Comparison of ENCODE assay signal across 19 cellular contexts in the genomic region with DNA sequence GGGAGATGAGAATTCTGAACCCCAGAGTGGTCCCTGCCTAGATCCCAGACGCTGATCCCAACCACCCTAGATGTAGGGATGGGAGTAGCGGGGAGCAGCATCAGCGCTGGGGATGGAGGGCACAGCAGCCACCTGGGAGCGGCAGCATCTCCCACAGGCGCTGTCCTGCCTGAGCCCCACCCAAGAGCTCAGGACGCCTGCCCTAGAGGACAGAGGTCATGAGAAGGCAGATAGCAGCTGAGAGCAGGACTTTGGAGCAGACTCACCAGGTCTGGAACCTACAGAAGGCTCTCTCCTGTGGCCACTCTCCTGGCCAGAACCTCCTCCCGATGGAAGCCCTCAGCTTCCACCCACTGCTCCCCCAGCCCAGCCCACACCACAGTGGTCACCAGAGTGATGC. TPM values are rescaled to one million over a fixed set of nuclear protein-coding genes. Genes with fewer than 3 reads are reported as not detected.
DNase-seq lines count a peak whose midpoint lies in the region; ATAC-seq and TF ChIP-seq lines count a peak whose summit lies in the region.
"Had no signal": no experiment of that assay in that cellular context is flagged by ENCODE, and none has a peak within 500 bp of the region (broad histone marks: within the 10 kb centered on the region; RNA-seq: fewer than 3 reads in every experiment).

No MANE protein-coding gene starts in this region.

- 88 to 93% methylated on average over 7 of the region's 7 CpGs for WGBS in heart right ventricle, 2 donors
- no CpG with 5 or more reads among the region's 7 CpGs for WGBS in SK-N-SH (ENCODE audit: low lambda C conversion rate)

- no peak for TF ChIP-seq RAD21 in SK-N-SH (IDR thresholded peaks at IDR 0.05; ENCODE audit: low read length)

- H3K9me3 ChIP-seq in heart right ventricle (no peaks in the 10 kb centered on the region), muscle layer of colon (ENCODE audit: low read length) (no peaks in the 10 kb centered on the region), upper lobe of right lung (no peaks in the 10 kb centered on the region), SK-N-SH (no peaks in the 10 kb centered on the region)

- CTCF ChIA-PET in SK-N-SH (lab: Yijun Ruan, JAX) = interaction anchor here (0.6 to 1.1 kb wide), 3 partner anchors 21 to 34 kb away, joined by 3 read pairs; no protein-coding TSS in a partner anchor

- no peak overlapping the region for H3K4me3 Mint-ChIP-seq in endothelial cell (ENCODE audit: unreplicated experiment)
- H3K4me3 Mint-ChIP-seq: activated CD4-positive, alpha-beta T cell treated with anti-CD3 and anti-CD28 coated beads, Interleukin-2, amount 10 ng/mL, durations not matched to agents 24 days and 14 days; dendritic cell treated with granulocyte-macrophage colony-stimulating factor and Interleukin-4, amounts not matched to agents 40 ng/mL and 50 ng/mL, for 4 days; GM23338 had no signal

- H3K9me3 Mint-ChIP-seq in endothelial cell (ENCODE audit: unreplicated experiment) = no peaks in the 10 kb centered on the region
- H3K9me3 Mint-ChIP-seq: activated CD4-positive, alpha-beta T cell treated with anti-CD3 and anti-CD28 coated beads, Interleukin-2, amount 10 ng/mL, durations not matched to agents 24 days and 14 days; dendritic cell treated with granulocyte-macrophage colony-stimulating factor and Interleukin-4, amounts not matched to agents 40 ng/mL and 50 ng/mL, for 4 days; GM23338 had no signal

- no peak overlapping the region for H2AFZ ChIP-seq in SK-N-SH (ENCODE audit: low read depth)
- H2AFZ ChIP-seq: GM23338 had no signal

- H3K27me3 ChIP-seq in heart right ventricle (peaks cover 0 to under 1% (median 0%) of the 10 kb centered on the region in 7 donors), muscle layer of colon (ENCODE audit: control insufficient read depth in 1 of 2, insufficient read depth in 2 of 2, low read length in 2 of 2) (no peaks in the 10 kb centered on the region), upper lobe of right lung (no peaks in the 10 kb centered on the region), SK-N-SH (ENCODE audit: insufficient read depth) (no peaks in the 10 kb centered on the region)

- TF ChIP-seq CTCF in heart right ventricle (IDR thresholded peaks at IDR 0.05) (no peak), endothelial cell (IDR thresholded peaks at IDR 0.05; ENCODE audit: unreplicated experiment) (no peak), upper lobe of right lung (IDR thresholded peaks at IDR 0.05) (no peak), SK-N-SH (IDR thresholded peaks at IDR 0.05) (no peak)

- intact Hi-C loops in heart right ventricle (cut with DNase I) = loop anchor here in 1 of 10 donors (5.0 kb wide), 1 partner anchor 34 kb away; no protein-coding TSS in a partner anchor
- intact Hi-C loops in left cardiac atrium (cut with DNase I) = no loop called here
- intact Hi-C loops in upper lobe of right lung (cut with DNase I) = no loop called here

- H3F3A ChIP-seq in SK-N-SH (replicated peaks; ENCODE audit: insufficient read depth) = no peaks in the 10 kb centered on the region

- TF ChIP-seq EP300 in SK-N-SH (IDR thresholded peaks at IDR 0.05; ENCODE audit: borderline replicate concordance in 1 of 2, low read depth in 1 of 2, low read length in 1 of 2) = no peak

- H3K27me3 Mint-ChIP-seq in endothelial cell (ENCODE audit: unreplicated experiment) = peaks cover 10% of the 10 kb centered on the region

- peaks cover 40 to 100% (median 93%) of the 10 kb centered on the region in 9 donors for H3K4me1 ChIP-seq in heart right ventricle
- H3K4me1 ChIP-seq in muscle layer of colon (ENCODE audit: insufficient read depth, low read length) = peaks cover 91% of the 10 kb centered on the region
- peaks cover 51% of the 10 kb centered on the region for H3K4me1 ChIP-seq in upper lobe of right lung
- H3K4me1 ChIP-seq in SK-N-SH (ENCODE audit: control insufficient read depth in 1 of 2, insufficient read depth in 2 of 2, low read depth in 1 of 2, low read length in 1 of 2) = peaks cover 17 to 88% of the 10 kb centered on the region in 2 experiments; a peak in 3 of 4 replicates

- ATAC-seq in heart right ventricle (no peak), left cardiac atrium (no peak), upper lobe of right lung (no peak), HG03175 (IDR thresholded peaks at IDR 0.05; ENCODE audit: unreplicated experiment) (no peak), HG03108 (IDR thresholded peaks at IDR 0.05; ENCODE audit: unreplicated experiment) (no peak)
- ATAC-seq: GM23338 had no signal

- no peak overlapping the region for H3K4me3 ChIP-seq in heart right ventricle
- H3K4me3 ChIP-seq in muscle layer of colon (ENCODE audit: low read depth in 1 of 2, low read length in 2 of 2) = peak overlapping the region in 1 of 2 donors; percentile 1
- no peak overlapping the region for H3K4me3 ChIP-seq in upper lobe of right lung
- H3K4me3 ChIP-seq in SK-N-SH (ENCODE audit: low read depth in 2 of 2, low read length in 1 of 2) = no peak overlapping the region
- H3K4me3 ChIP-seq: GM23338 had no signal

- H3K4me1 Mint-ChIP-seq in endothelial cell (ENCODE audit: unreplicated experiment) = peaks cover 66% of the 10 kb centered on the region

- no peak overlapping the region for H3K4me2 ChIP-seq in SK-N-SH
- H3K4me2 ChIP-seq: GM23338 had no signal

- H3K36me3 ChIP-seq in heart right ventricle (no peaks in the 10 kb centered on the region), muscle layer of colon (ENCODE audit: insufficient read depth, low read length) (no peaks in the 10 kb centered on the region), upper lobe of right lung (no peaks in the 10 kb centered on the region), SK-N-SH (replicated peaks in 1 of 2; ENCODE audit: control insufficient read depth in 1 of 2, insufficient read depth in 2 of 2, low read length in 1 of 2) (no peaks in the 10 kb centered on the region)

- H3K79me2 ChIP-seq in SK-N-SH (ENCODE audit: insufficient read depth) = peaks cover 96% of the 10 kb centered on the region

- no peaks in the 10 kb centered on the region for H3K9me2 ChIP-seq in SK-N-SH

- peak overlapping the region; percentile 94 for H3K27ac Mint-ChIP-seq in endothelial cell (ENCODE audit: unreplicated experiment)
- H3K27ac Mint-ChIP-seq: activated CD4-positive, alpha-beta T cell treated with anti-CD3 and anti-CD28 coated beads, Interleukin-2, amount 10 ng/mL, durations not matched to agents 24 days and 14 days; dendritic cell treated with granulocyte-macrophage colony-stimulating factor and Interleukin-4, amounts not matched to agents 40 ng/mL and 50 ng/mL, for 4 days had no signal

- peaks cover 61% of the 10 kb centered on the region for H4K20me1 ChIP-seq in SK-N-SH (ENCODE audit: insufficient read depth)

- peak overlapping the region; percentile 10 for H3K9ac ChIP-seq in muscle layer of colon (ENCODE audit: low read length)
- H3K9ac ChIP-seq in SK-N-SH = no peak overlapping the region

- H3K27ac ChIP-seq in heart right ventricle = peak overlapping the region in 8 of 10 donors; percentile 33 to 79 (median 64)
- H3K27ac ChIP-seq in muscle layer of colon (ENCODE audit: low read depth, low read length) = peak overlapping the region; percentile 26
- peak overlapping the region; percentile 20 for H3K27ac ChIP-seq in upper lobe of right lung
- no peak overlapping the region; a peak in 1 of 4 replicates for H3K27ac ChIP-seq in SK-N-SH (ENCODE audit: low read depth in 2 of 2, low read length in 1 of 2)
- H3K27ac ChIP-seq: HL-60 had no signal

- DNase-seq in heart right ventricle (no peak), left cardiac atrium (no peak), endothelial cell (ENCODE audit: low spot score) (no peak), upper lobe of right lung (no peak), SK-N-SH (no peak)
- DNase-seq: activated CD4-positive, alpha-beta T cell treated with anti-CD3 and anti-CD28 coated beads, Interleukin-2, amount 10 ng/mL, durations not matched to agents 24 days and 14 days; DMS153; glutamatergic neuron; midbrain; NCI-H1092 treated with DMSO at 0.1 percent for 48 hours; NCI-H2107; occipital lobe; stimulated activated CD4-positive, alpha-beta T cell treated with anti-CD3 and anti-CD28 coated beads, Interleukin-4, amount 100 ng/mL, for 1 hour had no signal

- POLR2A ChIA-PET in SK-N-SH (lab: Yijun Ruan, JAX) = no interaction called here

- H3K36me3 Mint-ChIP-seq in endothelial cell (ENCODE audit: low read depth, unreplicated experiment) = peaks cover 8% of the 10 kb centered on the region

TF ChIP-seq in SK-N-SH, 30 proteins besides CTCF, POLR2A, EP300 and RAD21 (continues in another document):
- TF ChIP-seq ELF1 (IDR thresholded peaks at IDR 0.05) (no peak), RCOR1 (IDR thresholded peaks at IDR 0.05; ENCODE audit: low read length) (no peak), USF2 (IDR thresholded peaks at IDR 0.05; ENCODE audit: borderline replicate concordance, low read depth, low read length) (no peak)

RNA-seq across cellular contexts. Expression of gene CCDC85C, which starts 7.2 kb away (rescaled TPM):
- 10 to 100 TPM; 28.7 to 50.2 (median 32.1) TPM for total RNA-seq in heart right ventricle
- polyA plus RNA-seq in heart right ventricle = 10 to 100 TPM in 1 of 2 donors, 1 to 10 TPM in 1; 9.0 to 23.8 TPM
- total RNA-seq in left cardiac atrium = 10 to 100 TPM; 21.4 to 24.7 TPM
- 42.1 TPM for total RNA-seq in endothelial cell (ENCODE audit: unreplicated experiment)
- total RNA-seq in upper lobe of right lung = 22.6 TPM
- 9.6 and 10.6 TPM in 2 replicates for polyA plus RNA-seq in SK-N-SH (2012; rRNA removed)
- 5.3 and 8.4 TPM in 2 replicates for polyA plus RNA-seq in SK-N-SH (2012; cell fraction: cytosol; rRNA removed)
- 12.9 and 13.1 TPM in 2 replicates for polyA plus RNA-seq in SK-N-SH (2012; cell fraction: nucleus; rRNA removed)

RNA-seq across cellular contexts. Expression of gene HHIPL1, which starts 48.2 kb away (rescaled TPM):
- 1 to 10 TPM in 6 of 10 donors, under 1 TPM in 4; 0.81 to 2.2 (median 1.4) TPM for total RNA-seq in heart right ventricle
- under 1 TPM; 0.55 to 0.59 TPM for polyA plus RNA-seq in heart right ventricle
- 1 to 10 TPM; 2.1 to 2.6 TPM for total RNA-seq in left cardiac atrium
- 15.1 TPM for total RNA-seq in endothelial cell (ENCODE audit: unreplicated experiment)
- 1.6 TPM for total RNA-seq in upper lobe of right lung
- 0.02 TPM in 2 replicates for polyA plus RNA-seq in SK-N-SH (2012; rRNA removed)
- polyA plus RNA-seq in SK-N-SH (2012; cell fraction: cytosol; rRNA removed) = 0.01 and 0.03 TPM in 2 replicates
- polyA plus RNA-seq in SK-N-SH (2012; cell fraction: nucleus; rRNA removed) = 0.01 and 0.05 TPM in 2 replicates
- total RNA-seq: activated CD4-positive, alpha-beta T cell treated with anti-CD3 and anti-CD28 coated beads, Interleukin-2, amount 10 ng/mL, durations not matched to agents 24 days and 14 days had no signal

Comparison
In these comparisons a context has a peak if more than half of its experiments do, and no peak if none do; other contexts are left out.
1. H3K27ac ChIP-seq: peak in heart right ventricle (8 of 10), muscle layer of colon (single experiment) and upper lobe of right lung (single experiment); none in SK-N-SH (0 of 2).